Comparison of ENCODE assay signal across 1 cellular context in genomic region chr12:110310754-110311153, GRCh38.
TF ChIP-seq lines count a peak whose summit lies in the region.

No MANE protein-coding gene starts in this region.

TF ChIP-seq in GM23338, 12 proteins besides CTCF, POLR2A, EP300 and RAD21 (continued from another document):
- TF ChIP-seq, protein P1, sequence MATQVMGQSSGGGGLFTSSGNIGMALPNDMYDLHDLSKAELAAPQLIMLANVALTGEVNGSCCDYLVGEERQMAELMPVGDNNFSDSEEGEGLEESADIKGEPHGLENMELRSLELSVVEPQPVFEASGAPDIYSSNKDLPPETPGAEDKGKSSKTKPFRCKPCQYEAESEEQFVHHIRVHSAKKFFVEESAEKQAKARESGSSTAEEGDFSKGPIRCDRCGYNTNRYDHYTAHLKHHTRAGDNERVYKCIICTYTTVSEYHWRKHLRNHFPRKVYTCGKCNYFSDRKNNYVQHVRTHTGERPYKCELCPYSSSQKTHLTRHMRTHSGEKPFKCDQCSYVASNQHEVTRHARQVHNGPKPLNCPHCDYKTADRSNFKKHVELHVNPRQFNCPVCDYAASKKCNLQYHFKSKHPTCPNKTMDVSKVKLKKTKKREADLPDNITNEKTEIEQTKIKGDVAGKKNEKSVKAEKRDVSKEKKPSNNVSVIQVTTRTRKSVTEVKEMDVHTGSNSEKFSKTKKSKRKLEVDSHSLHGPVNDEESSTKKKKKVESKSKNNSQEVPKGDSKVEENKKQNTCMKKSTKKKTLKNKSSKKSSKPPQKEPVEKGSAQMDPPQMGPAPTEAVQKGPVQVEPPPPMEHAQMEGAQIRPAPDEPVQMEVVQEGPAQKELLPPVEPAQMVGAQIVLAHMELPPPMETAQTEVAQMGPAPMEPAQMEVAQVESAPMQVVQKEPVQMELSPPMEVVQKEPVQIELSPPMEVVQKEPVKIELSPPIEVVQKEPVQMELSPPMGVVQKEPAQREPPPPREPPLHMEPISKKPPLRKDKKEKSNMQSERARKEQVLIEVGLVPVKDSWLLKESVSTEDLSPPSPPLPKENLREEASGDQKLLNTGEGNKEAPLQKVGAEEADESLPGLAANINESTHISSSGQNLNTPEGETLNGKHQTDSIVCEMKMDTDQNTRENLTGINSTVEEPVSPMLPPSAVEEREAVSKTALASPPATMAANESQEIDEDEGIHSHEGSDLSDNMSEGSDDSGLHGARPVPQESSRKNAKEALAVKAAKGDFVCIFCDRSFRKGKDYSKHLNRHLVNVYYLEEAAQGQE (IDR thresholded peaks at IDR 0.05; ENCODE audit: unreplicated experiment), result no peak
- TF ChIP-seq NANOG (IDR thresholded peaks at IDR 0.05; ENCODE audit: borderline replicate concordance), result no peak
- no peak for TF ChIP-seq POLR2AphosphoS5 (IDR thresholded peaks at IDR 0.05; ENCODE audit: low read depth)
- no peak for TF ChIP-seq ZNF114 (CRISPR knock-in tag; IDR thresholded peaks at IDR 0.05)
- TF ChIP-seq STAT1 (IDR thresholded peaks at IDR 0.05; ENCODE audit: unreplicated experiment), result no peak
- no peak for TF ChIP-seq ZNF462 (CRISPR knock-in tag; IDR thresholded peaks at IDR 0.05)
